11 cellular contexts compared by ENCODE assay signal in genomic region chr10:52466464-52466863, GRCh38.
DNase-seq lines count a peak whose midpoint lies in the region; ATAC-seq, FAIRE-seq and TF ChIP-seq lines count a peak whose summit lies in the region.
"Had no signal": no experiment of that assay in that cellular context is flagged by ENCODE, and none has a peak within 500 bp of the region (broad histone marks: within the 10 kb centered on the region; RNA-seq: fewer than 3 reads in every experiment).

No MANE protein-coding gene starts in this region.

- H3K9me2 ChIP-seq in OCI-LY7 (ENCODE audit: insufficient read depth, low read length) = no peaks in the 10 kb centered on the region

- BruUV-seq in OCI-LY7 (replicated peaks; lab: Mats Ljungman, UMichigan) = no TSS peak

- no peaks in the 10 kb centered on the region for H4K20me1 ChIP-seq in OCI-LY7 (ENCODE audit: insufficient read depth, low read length)

- FAIRE-seq in frontal cortex (lab: Jason Lieb, UNC) = no peak
- FAIRE-seq: RCC 7860 had no signal

- no peaks in the 10 kb centered on the region for H3K27me3 ChIP-seq in Peyer's patch

- peak; percentile 48 for ATAC-seq in GM21423 (IDR thresholded peaks at IDR 0.05; ENCODE audit: unreplicated experiment)
- no peak for ATAC-seq in HG02610 (IDR thresholded peaks at IDR 0.05; ENCODE audit: unreplicated experiment)

- H3K4me3 ChIP-seq in OCI-LY7 (ENCODE audit: low read depth, low read length, poor library complexity, severe bottlenecking) = no peak overlapping the region
- H3K4me3 ChIP-seq in Peyer's patch = no peak overlapping the region

- H3K4me2 ChIP-seq in OCI-LY7 (ENCODE audit: low read length) = peak overlapping the region; percentile 45

- H3K79me2 ChIP-seq in OCI-LY7 (ENCODE audit: insufficient read depth, low read depth, low read length) = no peaks in the 10 kb centered on the region

- CTCF ChIA-PET in OCI-LY7 (lab: Charles Lee; ENCODE audit: unreplicated experiment) = no interaction called here

- no peaks in the 10 kb centered on the region for H3K9me3 ChIP-seq in OCI-LY7 (ENCODE audit: low read length)
- H3K9me3 ChIP-seq in Peyer's patch = no peaks in the 10 kb centered on the region

- no peak for TF ChIP-seq POLR2A in Peyer's patch (IDR thresholded peaks at IDR 0.05)

- no peak overlapping the region for H3K27ac ChIP-seq in OCI-LY7 (ENCODE audit: low read depth, low read length, poor library complexity, severe bottlenecking)
- H3K27ac ChIP-seq in Peyer's patch = no peak overlapping the region

- POLR2A ChIA-PET in OCI-LY7 (lab: Charles Lee) = no interaction called here

- DNase-seq in EL = peak; percentile 63
- DNase-seq in OCI-LY7 (ENCODE audit: low spot score) = peak; percentile 32
- peak; percentile 37 for DNase-seq in midbrain (lab: John Stamatoyannopoulos, UW)
- no peak for DNase-seq in Peyer's patch
- DNase-seq in frontal cortex (ENCODE audit: low spot score in 2 of 2) = no peak
- DNase-seq in HUDEP-2 (lab: John Stamatoyannopoulos, UW; ENCODE audit: unreplicated experiment in 76 of 76) = no peak
- DNase-seq: retina, T1000 had no signal

- H3K36me3 ChIP-seq in OCI-LY7 (ENCODE audit: insufficient read depth, low read length) (no peaks in the 10 kb centered on the region), Peyer's patch (no peaks in the 10 kb centered on the region)

- TF ChIP-seq CTCF in OCI-LY7 (conservative IDR thresholded peaks at IDR 0.05; ENCODE audit: low read length) (no peak), Peyer's patch (IDR thresholded peaks at IDR 0.05) (no peak)

- intact Hi-C loops in OCI-LY7 (cut with micrococcal nuclease; ENCODE audit: unreplicated experiment) = no loop called here

- H3K4me1 ChIP-seq in OCI-LY7 (ENCODE audit: insufficient read depth, low read length, poor library complexity, severe bottlenecking) (peaks cover 18% of the 10 kb centered on the region), Peyer's patch (no peaks in the 10 kb centered on the region)

- H2AFZ ChIP-seq in OCI-LY7 (ENCODE audit: low read length) = peak overlapping the region; percentile 71

Comparison
In these comparisons a context has a peak if more than half of its experiments do, and no peak if none do; other contexts are left out.
1. DNase-seq: peak in EL (single experiment), OCI-LY7 (single experiment) and midbrain (single experiment); none in Peyer's patch (0 of 3), frontal cortex (0 of 2) and HUDEP-2 (0 of 76).